Comparison of ENCODE assay signal across 10 cellular contexts in the genomic region with DNA sequence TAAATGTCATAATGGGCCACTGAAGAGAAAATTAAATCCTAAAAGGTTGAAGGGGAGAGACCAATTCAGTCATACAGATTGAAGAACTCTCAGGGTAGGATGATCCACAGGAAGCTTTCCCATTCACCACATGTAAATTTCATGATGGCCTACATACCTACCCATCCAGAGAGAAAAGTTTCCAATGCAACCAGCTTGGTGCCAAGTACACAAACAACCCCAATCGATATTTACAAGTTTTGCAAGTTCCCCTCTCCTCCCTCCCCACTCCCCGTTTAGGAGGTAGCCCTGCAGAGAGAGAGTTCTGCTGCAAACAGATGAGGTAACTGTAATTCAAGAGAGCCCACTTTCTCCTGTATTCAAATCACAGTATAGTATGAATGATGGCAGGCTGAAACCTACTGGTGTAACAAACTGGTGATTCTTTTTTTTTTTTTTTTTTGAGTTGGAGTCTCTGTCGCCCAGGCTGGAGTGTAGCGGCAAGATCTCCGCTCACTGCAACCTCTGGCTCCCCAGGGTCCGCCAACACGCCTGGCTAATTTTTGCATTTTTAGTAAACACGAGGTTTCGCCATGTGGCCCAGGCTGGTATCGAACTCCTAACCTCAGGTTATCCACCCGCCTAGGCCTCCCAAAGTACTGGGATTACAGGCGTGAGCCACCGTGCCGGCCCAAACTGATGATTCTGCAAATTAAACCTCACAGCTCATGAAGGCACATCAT. TPM values are rescaled to one million over a fixed set of nuclear protein-coding genes. Genes with fewer than 3 reads are reported as not detected.
DNase-seq lines count a peak whose midpoint lies in the region; ATAC-seq and TF ChIP-seq lines count a peak whose summit lies in the region.
"Had no signal": no experiment of that assay in that cellular context is flagged by ENCODE, and none has a peak within 500 bp of the region (broad histone marks: within the 10 kb centered on the region; RNA-seq: fewer than 3 reads in every experiment).

No MANE protein-coding gene starts in this region.

- peak overlapping the region; percentile 81 for H3K27ac Mint-ChIP-seq in CD4-positive, alpha-beta T cell
- peak overlapping the region; percentile 96 for H3K27ac Mint-ChIP-seq in activated naive CD8-positive, alpha-beta T cell treated with anti-CD3 and anti-CD28 coated beads for 36 hours

- intact Hi-C loops in CD4-positive, alpha-beta T cell (cut with DNase I, micrococcal nuclease) = no loop called here
- intact Hi-C loops in left ventricle myocardium superior (cut with micrococcal nuclease) = no loop called here

- peak overlapping the region; percentile 70 for H3K4me3 Mint-ChIP-seq in CD4-positive, alpha-beta T cell
- H3K4me3 Mint-ChIP-seq in activated naive CD8-positive, alpha-beta T cell treated with anti-CD3 and anti-CD28 coated beads for 36 hours = peak overlapping the region; percentile 18

- no peaks in the 10 kb centered on the region for H3K27me3 Mint-ChIP-seq in CD4-positive, alpha-beta T cell
- no peaks in the 10 kb centered on the region for H3K27me3 Mint-ChIP-seq in activated naive CD8-positive, alpha-beta T cell treated with anti-CD3 and anti-CD28 coated beads for 36 hours

- no peak for TF ChIP-seq CTCF in CD4-positive, alpha-beta T cell (IDR thresholded peaks at IDR 0.05)

- H3K4me1 Mint-ChIP-seq in CD4-positive, alpha-beta T cell (ENCODE audit: low read depth) = peaks cover 100% of the 10 kb centered on the region
- peaks cover 88% of the 10 kb centered on the region for H3K4me1 Mint-ChIP-seq in activated naive CD8-positive, alpha-beta T cell treated with anti-CD3 and anti-CD28 coated beads for 36 hours

- H3K27ac ChIP-seq in CD4-positive, alpha-beta T cell (ENCODE audit: low read depth, low read length) = no peak overlapping the region
- H3K27ac ChIP-seq in substantia nigra (ENCODE audit: low read depth, low read length, poor library complexity, severe bottlenecking) = no peak overlapping the region

- CTCF ChIA-PET in CD4-positive, alpha-beta T cell (lab: Charles Lee) = no interaction called here

- H3K27me3 ChIP-seq in CD4-positive, alpha-beta T cell (ENCODE audit: control insufficient read depth, insufficient read depth, low read length) = no peaks in the 10 kb centered on the region
- H3K27me3 ChIP-seq: MG63 had no signal

- DNase-seq in CD4-positive, alpha-beta T cell = no peak
- DNase-seq in activated naive CD8-positive, alpha-beta T cell treated with anti-CD3 and anti-CD28 coated beads for 36 hours = no peak
- no peak for DNase-seq in NCI-H446 (lab: John Stamatoyannopoulos, UW)
- no peak for DNase-seq in left ventricle myocardium superior
- no peak for DNase-seq in substantia nigra (lab: John Stamatoyannopoulos, UW)
- DNase-seq: MG63, psoas muscle had no signal

- no peak for ATAC-seq in CD4-positive, alpha-beta T cell (ENCODE audit: poor library complexity)
- ATAC-seq in GM19035 (IDR thresholded peaks at IDR 0.05; ENCODE audit: unreplicated experiment) (peak; percentile 59), HG03060 (IDR thresholded peaks at IDR 0.05; ENCODE audit: low read depth, unreplicated experiment) (peak; percentile 47), left ventricle myocardium superior (no peak), GM18868 (IDR thresholded peaks at IDR 0.05; ENCODE audit: unreplicated experiment) (no peak)
- ATAC-seq: psoas muscle had no signal

- POLR2A ChIA-PET in CD4-positive, alpha-beta T cell (lab: Charles Lee) = interaction anchor here (0.6 to 3.2 kb wide), 8 partner anchors 7 to 694 kb away, joined by 3 to 22 read pairs (median 6); a partner anchor contains a TSS

- no peaks in the 10 kb centered on the region for H3K9me3 ChIP-seq in CD4-positive, alpha-beta T cell (ENCODE audit: control insufficient read depth, low read length)
- H3K9me3 ChIP-seq: MG63, psoas muscle had no signal

- H3K36me3 Mint-ChIP-seq in CD4-positive, alpha-beta T cell (ENCODE audit: low read depth) = peaks cover 13% of the 10 kb centered on the region
- peaks cover 38% of the 10 kb centered on the region for H3K36me3 Mint-ChIP-seq in activated naive CD8-positive, alpha-beta T cell treated with anti-CD3 and anti-CD28 coated beads for 36 hours

- no peaks in the 10 kb centered on the region for H3K9me3 Mint-ChIP-seq in CD4-positive, alpha-beta T cell
- peaks cover 1% of the 10 kb centered on the region for H3K9me3 Mint-ChIP-seq in activated naive CD8-positive, alpha-beta T cell treated with anti-CD3 and anti-CD28 coated beads for 36 hours

RNA-seq across cellular contexts. Expression of a gene that starts 14.4 kb away (rescaled TPM):
- total RNA-seq in CD4-positive, alpha-beta T cell = 100 to 1,000 TPM in 1 of 2 experiments, 10 to 100 TPM in 1; 93.1 to 101 TPM
- total RNA-seq in activated naive CD8-positive, alpha-beta T cell treated with anti-CD3 and anti-CD28 coated beads for 36 hours = 10 to 100 TPM; 38.4 to 38.7 TPM
- total RNA-seq in left ventricle myocardium superior = 14.7 TPM

Comparison
In these comparisons a context has a peak if more than half of its experiments do, and no peak if none do; other contexts are left out.
1. ATAC-seq: peak in GM19035 (single experiment) and HG03060 (single experiment); none in CD4-positive, alpha-beta T cell (single experiment), left ventricle myocardium superior (single experiment) and GM18868 (single experiment).